In genomic region chr16:54815177-54815576, GRCh38 we compare ENCODE assay signal across 25 cellular contexts.
"Had no signal": no experiment of that assay in that cellular context is flagged by ENCODE, and none has a peak within 500 bp of the region (broad histone marks: within the 10 kb centered on the region; RNA-seq: fewer than 3 reads in every experiment).

No MANE protein-coding gene starts in this region.

- FAIRE-seq: small intestine, urothelium cell line had no signal

- H3K9ac ChIP-seq: neural progenitor cell, parathyroid adenoma had no signal

- DNase-seq: natural killer cell; occipital lobe; ovary; posterior cingulate gyrus; psoas muscle; right lobe of liver; sigmoid colon; small intestine; stimulated activated CD4-positive, alpha-beta T cell treated with anti-CD3 and anti-CD28 coated beads, Interleukin-15, amount 100 ng/mL, for 24 hours; stimulated activated CD4-positive, alpha-beta T cell treated with anti-CD3 and anti-CD28 coated beads, Interleukin-2, amount 100 ng/mL, for 24 hours; stimulated activated CD4-positive, alpha-beta T cell treated with anti-CD3 and anti-CD28 coated beads, Interleukin-2, amount 100 ng/mL, for 48 hours; stimulated activated CD4-positive, alpha-beta T cell treated with anti-CD3 and anti-CD28 coated beads, Interleukin-4, amount 100 ng/mL, for 24 hours; stimulated activated naive B cell treated with anti-CD40 and anti-IgM and Interleukin-4, amounts not matched to agents 10 μg/mL and 1 μg/mL and 100 μg/mL, for 72 hours; stimulated activated naive CD4-positive, alpha-beta T cell treated with Interleukin-2 at 50 U/mL for 16 hours; stomach; thyroid gland; trophoblast cell; upper lobe of left lung had no signal

- H3K4me1 ChIP-seq: parathyroid adenoma, psoas muscle, right lobe of liver, sigmoid colon, stomach, thyroid gland, tibial nerve, upper lobe of left lung, vagina had no signal

- H3K9me3 ChIP-seq: ovary, psoas muscle, right lobe of liver, sigmoid colon, stomach, thoracic aorta, thyroid gland, tibial nerve, upper lobe of left lung, vagina had no signal

- H2AFZ ChIP-seq: neural progenitor cell, parathyroid adenoma had no signal

- H3K79me2 ChIP-seq: parathyroid adenoma had no signal

- H3K27ac ChIP-seq: neural progenitor cell, ovary, parathyroid adenoma, psoas muscle, right lobe of liver, sigmoid colon, stomach, thoracic aorta, thyroid gland, tibial nerve, upper lobe of left lung, vagina had no signal

- H3K4me2 ChIP-seq: neural progenitor cell had no signal

- H3K36me3 ChIP-seq: neural progenitor cell, ovary, right lobe of liver, sigmoid colon, stomach, thoracic aorta, thyroid gland, tibial nerve, upper lobe of left lung, vagina had no signal

- ATAC-seq: natural killer cell; psoas muscle; right lobe of liver; stimulated activated effector memory CD8-positive, alpha-beta T cell treated with anti-CD3 and anti-CD28 coated beads, Interleukin-12 subunit alpha, Interleukin-12 subunit beta, amount 100 ng/mL, for 72 hours; stimulated activated naive B cell treated with anti-CD40 and anti-IgM and Interleukin-4, amounts not matched to agents 10 μg/mL and 1 μg/mL and 100 μg/mL, for 72 hours had no signal

- H3K4me3 ChIP-seq: neural progenitor cell, ovary, psoas muscle, right lobe of liver, sigmoid colon, stomach, thoracic aorta, thyroid gland, tibial nerve, upper lobe of left lung, vagina had no signal

- H3K27me3 ChIP-seq: neural progenitor cell, ovary, right lobe of liver, thyroid gland, tibial nerve, upper lobe of left lung, vagina had no signal
